Comparison of ENCODE assay signal across 8 cellular contexts in the genomic region with DNA sequence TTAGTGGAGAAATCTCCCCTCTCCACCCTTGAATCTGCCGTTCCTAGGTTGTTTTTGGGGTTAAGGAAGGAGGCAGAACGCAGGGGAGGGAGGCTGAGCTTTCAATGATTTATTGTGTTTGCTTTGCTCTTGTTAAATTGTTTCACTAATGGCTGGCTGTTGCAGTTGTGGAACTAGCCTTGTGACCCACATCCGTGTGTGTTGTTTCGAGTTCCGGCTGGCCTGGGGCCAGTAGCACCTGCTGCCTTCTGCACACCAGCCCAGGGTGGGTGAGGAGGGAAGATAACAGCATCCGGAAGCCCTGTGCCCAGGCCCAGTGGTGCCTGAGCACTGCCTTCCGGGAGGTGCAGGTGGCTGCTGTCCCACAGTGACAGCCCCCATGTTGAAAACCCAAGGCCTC. TPM values are rescaled to one million over a fixed set of nuclear protein-coding genes. Genes with fewer than 3 reads are reported as not detected.
DNase-seq lines count a peak whose midpoint lies in the region; ATAC-seq lines count a peak whose summit lies in the region.

No MANE protein-coding gene starts in this region.

- H3K79me2 ChIP-seq in GM23248 (ENCODE audit: insufficient read depth) = peaks cover 84% of the 10 kb centered on the region

- H3K4me3 Mint-ChIP-seq in activated T-helper 1 cell treated with anti-CD3 and anti-CD28 coated beads, Interleukin-12 subunit alpha, Interleukin-12 subunit beta, Interleukin-2, Interleukin-4 antibody, amounts not matched to agents 30 ng/mL and 10 ng/mL and 1 ng/mL, durations not matched to agents 14 hours and 24 hours and 36 hours = peak overlapping the region; percentile 15

- ATAC-seq in GM21786 (IDR thresholded peaks at IDR 0.05; ENCODE audit: unreplicated experiment) = peak; percentile 73

- no peaks in the 10 kb centered on the region for H3K36me3 Mint-ChIP-seq in activated T-helper 1 cell treated with anti-CD3 and anti-CD28 coated beads, Interleukin-12 subunit alpha, Interleukin-12 subunit beta, Interleukin-2, Interleukin-4 antibody, amounts not matched to agents 30 ng/mL and 10 ng/mL and 1 ng/mL, durations not matched to agents 14 hours and 24 hours and 36 hours (ENCODE audit: low read depth)

- H3K4me2 ChIP-seq in GM23248 (ENCODE audit: unreplicated experiment) = no peak overlapping the region

- H4K20me1 ChIP-seq in GM23248 (ENCODE audit: insufficient read depth) = no peaks in the 10 kb centered on the region; the same call in 1 of the 2 replicates

- H3F3A ChIP-seq in GM23248 (ENCODE audit: insufficient read depth) = peaks cover 19% of the 10 kb centered on the region

- H3K9me3 ChIP-seq in muscle layer of duodenum (ENCODE audit: control insufficient read depth in 1 of 2, low read length in 2 of 2) = no peaks in the 10 kb centered on the region
- H3K9me3 ChIP-seq in GM23248 (ENCODE audit: low read depth) = no peaks in the 10 kb centered on the region

- in situ Hi-C loops in GM23248 (cut with MboI) = no loop called here

- no peak overlapping the region for H3K9ac ChIP-seq in GM23248

- 88 to 95% methylated on average over 7 of the region's 7 CpGs for WGBS in GM23248 (ENCODE audit: low coverage in 1 of 2, low lambda C conversion rate in 2 of 2, missing lambda C conversion rate in 2 of 2), 2 experiments

- H3K9me2 ChIP-seq in GM23248 (ENCODE audit: insufficient read depth) = no peaks in the 10 kb centered on the region

- no peak overlapping the region for H2AFZ ChIP-seq in GM23248

- no peaks in the 10 kb centered on the region for H3K9me3 Mint-ChIP-seq in activated T-helper 1 cell treated with anti-CD3 and anti-CD28 coated beads, Interleukin-12 subunit alpha, Interleukin-12 subunit beta, Interleukin-2, Interleukin-4 antibody, amounts not matched to agents 30 ng/mL and 10 ng/mL and 1 ng/mL, durations not matched to agents 14 hours and 24 hours and 36 hours

- peaks cover 34 to 41% of the 10 kb centered on the region in 2 donors for H3K4me1 ChIP-seq in muscle layer of duodenum (ENCODE audit: control insufficient read depth in 1 of 2, insufficient read depth in 2 of 2, low read length in 2 of 2)
- peaks cover 28% of the 10 kb centered on the region for H3K4me1 ChIP-seq in GM23248 (ENCODE audit: insufficient read depth)

- peak overlapping the region; percentile 94 for H3K27ac ChIP-seq in muscle layer of duodenum (ENCODE audit: low read length)
- H3K27ac ChIP-seq in GM23248 = no peak overlapping the region

- H3K27me3 ChIP-seq in muscle layer of duodenum (ENCODE audit: low read depth, low read length) (no peaks in the 10 kb centered on the region), GM23248 (replicated peaks; ENCODE audit: insufficient read depth) (no peaks in the 10 kb centered on the region)

- DNase-seq in SIG-M5 treated with dmso at 0.1 percent for 504 hours (lab: John Stamatoyannopoulos, UW; ENCODE audit: unreplicated experiment) = peak; percentile 16
- no peak for DNase-seq in SIG-M5 (lab: John Stamatoyannopoulos, UW)
- DNase-seq in NCI-H1092 treated with DMSO at 0.1 percent for 48 hours (lab: John Stamatoyannopoulos, UW) = peak; percentile 62
- no peak for DNase-seq in activated T-helper 1 cell treated with anti-CD3 and anti-CD28 coated beads, Interleukin-12 subunit alpha, Interleukin-12 subunit beta, Interleukin-2, Interleukin-4 antibody, amounts not matched to agents 30 ng/mL and 10 ng/mL and 1 ng/mL, durations not matched to agents 14 hours and 24 hours and 36 hours (ENCODE audit: low spot score)
- DNase-seq in GM23248 = no peak
- DNase-seq in kidney glomerular epithelial cell (lab: John Stamatoyannopoulos, UW) = no peak

- peak overlapping the region; percentile 51 for H3K27ac Mint-ChIP-seq in activated T-helper 1 cell treated with anti-CD3 and anti-CD28 coated beads, Interleukin-12 subunit alpha, Interleukin-12 subunit beta, Interleukin-2, Interleukin-4 antibody, amounts not matched to agents 30 ng/mL and 10 ng/mL and 1 ng/mL, durations not matched to agents 14 hours and 24 hours and 36 hours

- H3K4me1 Mint-ChIP-seq in activated T-helper 1 cell treated with anti-CD3 and anti-CD28 coated beads, Interleukin-12 subunit alpha, Interleukin-12 subunit beta, Interleukin-2, Interleukin-4 antibody, amounts not matched to agents 30 ng/mL and 10 ng/mL and 1 ng/mL, durations not matched to agents 14 hours and 24 hours and 36 hours (ENCODE audit: low read depth) = peaks cover 19% of the 10 kb centered on the region

- peak overlapping the region in 1 of 2 donors; percentile 44 for H3K4me3 ChIP-seq in muscle layer of duodenum (ENCODE audit: low read depth in 1 of 2, low read length in 2 of 2)
- H3K4me3 ChIP-seq in GM23248 = no peak overlapping the region

- intact Hi-C loops in activated T-helper 1 cell treated with anti-CD3 and anti-CD28 coated beads, Interleukin-12 subunit alpha, Interleukin-12 subunit beta, Interleukin-2, Interleukin-4 antibody, amounts not matched to agents 30 ng/mL and 10 ng/mL and 1 ng/mL, durations not matched to agents 14 hours and 24 hours and 36 hours (cut with micrococcal nuclease) = loop anchor here (5.0 kb wide), 1 partner anchor 120 kb away; no protein-coding TSS in a partner anchor

- H3K27me3 Mint-ChIP-seq in activated T-helper 1 cell treated with anti-CD3 and anti-CD28 coated beads, Interleukin-12 subunit alpha, Interleukin-12 subunit beta, Interleukin-2, Interleukin-4 antibody, amounts not matched to agents 30 ng/mL and 10 ng/mL and 1 ng/mL, durations not matched to agents 14 hours and 24 hours and 36 hours (ENCODE audit: insufficient read depth) = no peaks in the 10 kb centered on the region

- H3K36me3 ChIP-seq in muscle layer of duodenum (ENCODE audit: control insufficient read depth in 1 of 2, insufficient read depth in 2 of 2, low read length in 2 of 2) (no peaks in the 10 kb centered on the region), GM23248 (ENCODE audit: low read depth) (no peaks in the 10 kb centered on the region)

RNA-seq across cellular contexts. Expression of gene ERGIC1, which starts 3.6 kb away (rescaled TPM):
- total RNA-seq in activated T-helper 1 cell treated with anti-CD3 and anti-CD28 coated beads, Interleukin-12 subunit alpha, Interleukin-12 subunit beta, Interleukin-2, Interleukin-4 antibody, amounts not matched to agents 30 ng/mL and 10 ng/mL and 1 ng/mL, durations not matched to agents 14 hours and 24 hours and 36 hours = 47.4 and 47.9 TPM in 2 replicates
- 233 and 235 TPM in 2 replicates for total RNA-seq in GM23248 (2014; rRNA removed; shearing (Covaris generic))
- 66.4 and 75.8 TPM in 2 replicates for polyA plus RNA-seq in GM23248 (2016; fragmentation: Nextera tagmentation; extraction: Ambion mirVana)

Comparison
In these comparisons a context has a peak if more than half of its experiments do, and no peak if none do; other contexts are left out.
1. DNase-seq: peak in SIG-M5 treated with dmso at 0.1 percent for 504 hours (single experiment) and NCI-H1092 treated with DMSO at 0.1 percent for 48 hours (single experiment); none in SIG-M5 (single experiment), activated T-helper 1 cell treated with anti-CD3 and anti-CD28 coated beads, Interleukin-12 subunit alpha, Interleukin-12 subunit beta, Interleukin-2, Interleukin-4 antibody, amounts not matched to agents 30 ng/mL and 10 ng/mL and 1 ng/mL, durations not matched to agents 14 hours and 24 hours and 36 hours (single experiment), GM23248 (single experiment) and kidney glomerular epithelial cell (single experiment).